Comparison of ENCODE assay signal across 9 cellular contexts in the genomic region with DNA sequence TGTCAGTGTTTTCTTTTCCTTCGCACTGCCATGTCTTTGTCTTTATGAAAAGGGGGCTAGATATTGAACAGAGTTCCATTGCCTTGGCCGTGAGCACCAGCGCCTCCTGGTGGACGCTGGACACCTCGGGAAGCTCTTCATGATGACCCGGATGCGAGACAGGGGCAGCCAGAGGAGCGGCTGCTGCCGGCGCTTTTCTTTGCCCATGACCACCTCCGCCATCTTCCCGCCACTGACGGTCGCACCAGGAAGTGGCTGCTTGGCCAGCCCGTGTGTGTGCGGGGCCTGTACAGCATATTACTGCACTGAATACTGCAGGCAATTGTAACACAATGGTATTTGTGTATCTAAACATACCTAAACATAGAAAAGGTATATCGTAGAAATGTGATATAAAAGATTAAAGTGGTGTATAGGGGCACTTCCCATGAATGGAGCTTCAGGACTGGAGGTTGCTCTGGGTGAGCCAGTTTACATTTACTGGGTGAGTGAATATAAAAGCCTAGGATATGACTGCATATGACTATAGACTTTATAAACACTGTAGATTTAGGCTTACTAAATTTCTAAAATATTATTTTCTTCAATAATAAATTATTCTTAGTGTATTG. TPM values are rescaled to one million over a fixed set of nuclear protein-coding genes. Genes with fewer than 3 reads are reported as not detected.
DNase-seq lines count a peak whose midpoint lies in the region; ATAC-seq and TF ChIP-seq lines count a peak whose summit lies in the region.
"Had no signal": no experiment of that assay in that cellular context is flagged by ENCODE, and none has a peak within 500 bp of the region (broad histone marks: within the 10 kb centered on the region; RNA-seq: fewer than 3 reads in every experiment).

No MANE protein-coding gene starts in this region.

- H3K4me1 ChIP-seq in smooth muscle cell (ENCODE audit: low read depth): no peaks in the 10 kb centered on the region

- no peaks in the 10 kb centered on the region for H3K36me3 ChIP-seq in smooth muscle cell (ENCODE audit: low read depth)
- H3K36me3 ChIP-seq: neutrophil had no signal

- H3K9me3 ChIP-seq in smooth muscle cell (replicated peaks; ENCODE audit: low read depth): no peaks in the 10 kb centered on the region
- H3K9me3 ChIP-seq: neutrophil had no signal

- H3K4me2 ChIP-seq in smooth muscle cell: no peak overlapping the region

- H3K79me2 ChIP-seq in smooth muscle cell (ENCODE audit: low read depth): no peaks in the 10 kb centered on the region

- no peak overlapping the region for H2AFZ ChIP-seq in smooth muscle cell (ENCODE audit: low read depth)

- no peak overlapping the region for H3K27ac Mint-ChIP-seq in activated T-cell treated with anti-CD3 and anti-CD28 coated beads, Interleukin-2, amount 50 U/mL, for 72 hours

- H4K20me1 ChIP-seq in smooth muscle cell (ENCODE audit: low read depth): no peaks in the 10 kb centered on the region

- no peaks in the 10 kb centered on the region for H3F3A ChIP-seq in smooth muscle cell (ENCODE audit: low read depth)

- no peak overlapping the region for H3K27ac ChIP-seq in smooth muscle cell (ENCODE audit: low read depth)
- H3K27ac ChIP-seq: neutrophil had no signal

- no peak overlapping the region for H3K9ac ChIP-seq in smooth muscle cell (ENCODE audit: low read depth)

- ATAC-seq in activated T-cell treated with anti-CD3 and anti-CD28 coated beads, Interleukin-2, amount 50 U/mL, for 72 hours (replicated peaks in 1 of 2): no peak
- ATAC-seq in HG03175 (IDR thresholded peaks at IDR 0.05; ENCODE audit: unreplicated experiment): peak; percentile 59

- peak; percentile 57 for TF ChIP-seq CTCF in choroid plexus epithelial cell (conservative IDR thresholded peaks at IDR 0.05; ENCODE audit: low read depth, low read length)
- peak; percentile 37 for TF ChIP-seq CTCF in smooth muscle cell (IDR thresholded peaks at IDR 0.05; ENCODE audit: borderline replicate concordance, insufficient read depth, poor library complexity, severe bottlenecking)

- H3K27me3 Mint-ChIP-seq in activated T-cell treated with anti-CD3 and anti-CD28 coated beads, Interleukin-2, amount 50 U/mL, for 72 hours (ENCODE audit: low read depth): no peaks in the 10 kb centered on the region

- no peak overlapping the region for H3K4me3 ChIP-seq in choroid plexus epithelial cell (ENCODE audit: low read depth, low read length)
- no peak overlapping the region for H3K4me3 ChIP-seq in smooth muscle cell

- peaks cover 1 to 2% of the 10 kb centered on the region in 2 donors for H3K9me3 Mint-ChIP-seq in activated T-cell treated with anti-CD3 and anti-CD28 coated beads, Interleukin-2, amount 50 U/mL, for 72 hours

- H3K4me1 Mint-ChIP-seq in activated T-cell treated with anti-CD3 and anti-CD28 coated beads, Interleukin-2, amount 50 U/mL, for 72 hours (ENCODE audit: low read depth): no peaks in the 10 kb centered on the region

- H3K36me3 Mint-ChIP-seq in activated T-cell treated with anti-CD3 and anti-CD28 coated beads, Interleukin-2, amount 50 U/mL, for 72 hours (ENCODE audit: insufficient read depth in 2 of 2): no peaks in the 10 kb centered on the region

- WGBS in smooth muscle cell (ENCODE audit: low lambda C conversion rate): 59% methylated on average over 17 of the region's 17 CpGs

- H3K4me3 Mint-ChIP-seq in activated T-cell treated with anti-CD3 and anti-CD28 coated beads, Interleukin-2, amount 50 U/mL, for 72 hours: no peak overlapping the region

- peak; percentile 14 to 18 for DNase-seq in activated T-cell treated with anti-CD3 and anti-CD28 coated beads, Interleukin-2, amount 50 U/mL, for 72 hours
- no peak for DNase-seq in activated T-cell treated with anti-CD3 and anti-CD28 coated beads for 4 hours
- DNase-seq in choroid plexus epithelial cell (ENCODE audit: low read depth): peak; percentile 19
- DNase-seq in smooth muscle cell (lab: John Stamatoyannopoulos, UW; ENCODE audit: unreplicated experiment): no peak
- no peak for DNase-seq in epidermal melanocyte (ENCODE audit: insufficient read length, low spot score)
- DNase-seq in medulla oblongata (ENCODE audit: extremely low spot score): no peak
- no peak for DNase-seq in cerebellar cortex (ENCODE audit: low spot score)

- no peaks in the 10 kb centered on the region for H3K27me3 ChIP-seq in smooth muscle cell (ENCODE audit: low read depth)
- H3K27me3 ChIP-seq: neutrophil had no signal

RNA-seq across cellular contexts. Expression of a gene that starts 15.8 kb away (rescaled TPM):
- total RNA-seq in activated T-cell treated with anti-CD3 and anti-CD28 coated beads, Interleukin-2, amount 50 U/mL, for 72 hours: not detected
- 0.04 TPM in 1 of 2 replicates, not detected in the other for total RNA-seq in smooth muscle cell
- not detected in 2 replicates for polyA plus RNA-seq in smooth muscle cell

Comparison
In these comparisons a context has a peak if more than half of its experiments do, and no peak if none do; other contexts are left out.
1. DNase-seq: peak in activated T-cell treated with anti-CD3 and anti-CD28 coated beads, Interleukin-2, amount 50 U/mL, for 72 hours (2 of 2) and choroid plexus epithelial cell (single experiment); none in activated T-cell treated with anti-CD3 and anti-CD28 coated beads for 4 hours (single experiment), smooth muscle cell (single experiment), epidermal melanocyte (single experiment), medulla oblongata (single experiment) and cerebellar cortex (single experiment).